Comparison of ENCODE assay signal across 24 cellular contexts in the genomic region with DNA sequence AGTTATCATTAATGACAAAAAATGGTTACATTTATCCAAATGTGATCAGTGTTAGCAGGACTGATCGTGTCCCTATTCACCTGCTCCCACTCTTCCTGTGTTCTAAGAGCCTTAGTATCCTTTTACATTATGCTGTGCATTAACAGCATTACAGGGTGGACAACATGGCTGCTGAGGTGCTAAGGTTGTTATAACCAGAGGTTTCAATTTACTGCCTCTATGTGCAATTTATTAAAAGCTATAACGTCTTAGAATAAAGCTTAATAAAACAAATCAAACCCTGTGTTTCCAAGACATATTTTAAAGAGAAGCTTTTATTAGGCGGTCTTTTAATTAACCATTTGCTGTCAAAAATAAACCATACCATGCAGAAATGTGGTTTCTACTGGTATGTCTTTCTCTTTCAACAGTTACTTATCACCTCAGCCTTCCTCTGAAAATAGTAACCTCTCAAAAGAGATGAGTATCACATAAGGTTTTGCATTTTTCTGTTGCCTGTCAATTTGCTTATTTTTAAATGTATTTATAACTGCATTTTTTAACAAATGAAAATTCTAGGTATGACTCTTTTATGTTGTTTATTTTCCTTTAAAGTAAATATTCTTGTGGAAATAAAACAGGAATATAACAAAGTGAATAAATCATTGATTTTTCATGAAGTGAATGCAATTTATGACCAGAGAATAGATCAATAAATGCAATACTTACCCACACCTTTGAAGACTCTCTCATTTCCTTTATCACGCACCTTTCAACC.
DNase-seq lines count a peak whose midpoint lies in the region; ATAC-seq, FAIRE-seq and TF ChIP-seq lines count a peak whose summit lies in the region.
"Had no signal": no experiment of that assay in that cellular context is flagged by ENCODE, and none has a peak within 500 bp of the region (broad histone marks: within the 10 kb centered on the region; RNA-seq: fewer than 3 reads in every experiment).

No MANE protein-coding gene starts in this region.

- H3K4me3 ChIP-seq in GM12865 (ENCODE audit: low read depth, low read length), result peak overlapping the region; percentile 18
- H3K4me3 ChIP-seq: breast epithelium, colonic mucosa, esophagus squamous epithelium, HAP-1, PC-9, sigmoid colon had no signal

- ATAC-seq in GM19324 (IDR thresholded peaks at IDR 0.05; ENCODE audit: low FRiP score, unreplicated experiment) (peak; percentile 67), GM21786 (IDR thresholded peaks at IDR 0.05; ENCODE audit: unreplicated experiment) (peak; percentile 52), HG03064 (IDR thresholded peaks at IDR 0.05; ENCODE audit: low read depth, unreplicated experiment) (peak; percentile 59)

- TF ChIP-seq CTCF in GM12865 (IDR thresholded peaks at IDR 0.05; ENCODE audit: insufficient read depth, low read depth, low read length, missing control alignments), result no peak

- FAIRE-seq in frontal cortex (lab: Jason Lieb, UNC), result no peak
- FAIRE-seq: TTC549 had no signal

- DNase-seq in GM12865 (ENCODE audit: low read depth), result peak; percentile 57
- no peak for DNase-seq in hepatic stellate cell (ENCODE audit: low spot score)
- DNase-seq in medulla oblongata (ENCODE audit: extremely low spot score), result no peak
- no peak for DNase-seq in AG08395 (ENCODE audit: low spot score)
- no peak for DNase-seq in frontal cortex (ENCODE audit: low spot score in 2 of 2)
- DNase-seq: activated CD4-positive, CD25-positive, alpha-beta regulatory T cell treated with anti-CD3 and anti-CD28 coated beads, Interleukin-2, amount 50 U/mL, for 72 hours; activated T-cell treated with anti-CD3 and anti-CD28 coated beads, Interleukin-2, amount 50 U/mL, for 24 hours; amniotic stem cell; colonic mucosa; DND-41; esophagus squamous epithelium; kidney glomerular epithelial cell; NCI-H187; NCI-H2227 treated with DMSO at 0.1 percent for 48 hours; PC-9; SHP77; sigmoid colon; stimulated activated CD4-positive, alpha-beta T cell treated with anti-CD3 and anti-CD28 coated beads, Interleukin-15, amount 100 ng/mL, for 24 hours had no signal
